ENCODE assay signal across 26 cellular contexts in the genomic region with DNA sequence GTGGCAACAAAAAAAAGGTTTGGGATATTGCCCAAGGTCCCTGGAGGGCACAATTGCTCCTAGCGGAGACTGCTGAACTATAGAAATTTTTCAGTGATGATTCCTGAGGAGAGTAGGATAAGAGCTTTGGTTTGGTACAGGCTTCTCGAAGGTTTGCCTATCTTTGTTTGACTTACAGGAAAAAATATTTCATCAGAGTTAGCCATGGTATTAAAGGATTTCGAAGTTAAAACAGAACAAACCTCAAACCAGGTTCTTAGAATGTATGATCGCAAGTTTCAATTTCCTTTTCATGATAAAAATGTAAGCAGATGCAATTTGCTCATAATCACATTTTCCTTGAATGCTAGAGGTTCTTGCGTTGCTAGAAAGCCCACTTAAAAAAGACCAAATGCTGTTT. TPM values are rescaled to one million over a fixed set of nuclear protein-coding genes. Genes with fewer than 3 reads are reported as not detected.
DNase-seq lines count a peak whose midpoint lies in the region; ATAC-seq and TF ChIP-seq lines count a peak whose summit lies in the region.
"Had no signal": no experiment of that assay in that cellular context is flagged by ENCODE, and none has a peak within 500 bp of the region (broad histone marks: within the 10 kb centered on the region; RNA-seq: fewer than 3 reads in every experiment).

No MANE protein-coding gene starts in this region.

- H3K27ac ChIP-seq in hepatocyte: no peak overlapping the region
- H3K27ac ChIP-seq: BLaER1 treated with 17β-estradiol and CSF1 and Interleukin-3, amounts not matched to agents 10 nM and 100 nM; RWPE1 had no signal

- no peak for TF ChIP-seq CTCF in hepatocyte (IDR thresholded peaks at IDR 0.05; ENCODE audit: poor library complexity)

- H3K4me1 ChIP-seq in hepatocyte (ENCODE audit: insufficient read depth): no peaks in the 10 kb centered on the region
- H3K4me1 ChIP-seq: BLaER1 treated with 17β-estradiol and CSF1 and Interleukin-3, amounts not matched to agents 10 nM and 100 nM had no signal

- H3K27ac Mint-ChIP-seq in activated CD4-positive, alpha-beta memory T cell treated with anti-CD3 and anti-CD28 coated beads, Interleukin-2, amount 10 ng/mL, durations not matched to agents 7 days and 5 days: peak overlapping the region; percentile 10
- H3K27ac Mint-ChIP-seq in activated CD4-positive, alpha-beta memory T cell treated with anti-CD3 and anti-CD28 coated beads for 36 hours: no peak overlapping the region
- peak overlapping the region in 1 of 2 donors; percentile 72 for H3K27ac Mint-ChIP-seq in stimulated activated naive CD8-positive, alpha-beta T cell treated with anti-CD3 and anti-CD28 coated beads, Interleukin-15, amount 100 ng/mL, for 72 hours
- H3K27ac Mint-ChIP-seq: CD4-positive, alpha-beta T cell; GM23338; H9 had no signal

- DNase-seq in activated CD4-positive, alpha-beta memory T cell treated with anti-CD3 and anti-CD28 coated beads, Interleukin-2, amount 10 ng/mL, durations not matched to agents 7 days and 5 days: no peak
- no peak for DNase-seq in activated CD4-positive, alpha-beta memory T cell treated with anti-CD3 and anti-CD28 coated beads for 36 hours
- DNase-seq in stimulated activated naive CD8-positive, alpha-beta T cell treated with anti-CD3 and anti-CD28 coated beads, Interleukin-15, amount 100 ng/mL, for 72 hours: no peak
- no peak for DNase-seq in stimulated activated naive CD8-positive, alpha-beta T cell treated with anti-CD3 and anti-CD28 coated beads, Interleukin-15, Interleukin-2, amounts not matched to agents 100 U/mL and 50 U/mL, for 24 hours
- no peak for DNase-seq in hepatocyte (ENCODE audit: low spot score)
- DNase-seq in NCI-H1694 (lab: John Stamatoyannopoulos, UW): no peak
- no peak for DNase-seq in DMS153 treated with DMSO at 0.1 percent for 48 hours (lab: John Stamatoyannopoulos, UW; ENCODE audit: unreplicated experiment)
- DNase-seq: 8988T; CD4-positive, alpha-beta T cell; DMS53; H9; KBM-7; NCI-H1105 treated with DMSO at 0.1 percent for 48 hours; NCI-H2029 treated with DMSO at 0.1 percent for 48 hours; NCI-H69; SHP77 treated with DMSO at 0.1 percent for 48 hours had no signal

- no peaks in the 10 kb centered on the region for H3K36me3 Mint-ChIP-seq in activated CD4-positive, alpha-beta memory T cell treated with anti-CD3 and anti-CD28 coated beads, Interleukin-2, amount 10 ng/mL, durations not matched to agents 7 days and 5 days (ENCODE audit: low read depth)
- H3K36me3 Mint-ChIP-seq in activated CD4-positive, alpha-beta memory T cell treated with anti-CD3 and anti-CD28 coated beads for 36 hours: no peaks in the 10 kb centered on the region

- CTCF ChIA-PET in activated CD4-positive, alpha-beta memory T cell treated with anti-CD3 and anti-CD28 coated beads, Interleukin-2, amount 10 ng/mL, durations not matched to agents 7 days and 5 days (lab: Charles Lee): interaction anchor here (1.2 kb wide), 1 partner anchor 458 kb away, joined by 3 read pairs; the partner anchor contains the start of gene GEMIN8
- CTCF ChIA-PET in activated CD4-positive, alpha-beta memory T cell treated with anti-CD3 and anti-CD28 coated beads for 36 hours (lab: Charles Lee): no interaction called here

- H3K4me2 ChIP-seq in hepatocyte: peak overlapping the region; percentile 37
- H3K4me2 ChIP-seq: BLaER1 treated with 17β-estradiol and CSF1 and Interleukin-3, amounts not matched to agents 10 nM and 100 nM had no signal

- intact Hi-C loops in activated CD4-positive, alpha-beta memory T cell treated with anti-CD3 and anti-CD28 coated beads for 36 hours (cut with micrococcal nuclease): loop anchor here (2.0 kb wide), 1 partner anchor 20 kb away; no protein-coding TSS in a partner anchor

- H3K79me2 ChIP-seq in hepatocyte: no peaks in the 10 kb centered on the region

- H3K4me1 Mint-ChIP-seq in activated CD4-positive, alpha-beta memory T cell treated with anti-CD3 and anti-CD28 coated beads, Interleukin-2, amount 10 ng/mL, durations not matched to agents 7 days and 5 days: peaks cover 38% of the 10 kb centered on the region
- H3K4me1 Mint-ChIP-seq in activated CD4-positive, alpha-beta memory T cell treated with anti-CD3 and anti-CD28 coated beads for 36 hours (ENCODE audit: low read depth): peaks cover 20% of the 10 kb centered on the region
- peaks cover 23% of the 10 kb centered on the region for H3K4me1 Mint-ChIP-seq in stimulated activated naive CD8-positive, alpha-beta T cell treated with anti-CD3 and anti-CD28 coated beads, Interleukin-15, amount 100 ng/mL, for 72 hours
- H3K4me1 Mint-ChIP-seq: GM23338 had no signal

- H3K9me3 ChIP-seq in hepatocyte (ENCODE audit: low read depth): no peaks in the 10 kb centered on the region

- peaks cover 19% of the 10 kb centered on the region for H3K27me3 ChIP-seq in hepatocyte

- no peak overlapping the region for H3K4me3 Mint-ChIP-seq in activated CD4-positive, alpha-beta memory T cell treated with anti-CD3 and anti-CD28 coated beads, Interleukin-2, amount 10 ng/mL, durations not matched to agents 7 days and 5 days
- H3K4me3 Mint-ChIP-seq in activated CD4-positive, alpha-beta memory T cell treated with anti-CD3 and anti-CD28 coated beads for 36 hours: no peak overlapping the region
- H3K4me3 Mint-ChIP-seq in stimulated activated naive CD8-positive, alpha-beta T cell treated with anti-CD3 and anti-CD28 coated beads, Interleukin-15, amount 100 ng/mL, for 72 hours: peak overlapping the region in 1 of 2 donors; percentile 32

- H2AFZ ChIP-seq in hepatocyte: no peak overlapping the region
- H2AFZ ChIP-seq: GM23338 had no signal

- no peaks in the 10 kb centered on the region for H3K9me3 Mint-ChIP-seq in activated CD4-positive, alpha-beta memory T cell treated with anti-CD3 and anti-CD28 coated beads, Interleukin-2, amount 10 ng/mL, durations not matched to agents 7 days and 5 days
- no peaks in the 10 kb centered on the region for H3K9me3 Mint-ChIP-seq in activated CD4-positive, alpha-beta memory T cell treated with anti-CD3 and anti-CD28 coated beads for 36 hours
- no peaks in the 10 kb centered on the region for H3K9me3 Mint-ChIP-seq in stimulated activated naive CD8-positive, alpha-beta T cell treated with anti-CD3 and anti-CD28 coated beads, Interleukin-15, amount 100 ng/mL, for 72 hours
- H3K9me3 Mint-ChIP-seq: CD4-positive, alpha-beta T cell; GM23338 had no signal

- 63% methylated on average over 5 of the region's 5 CpGs for WGBS in hepatocyte (ENCODE audit: low lambda C conversion rate, missing lambda C conversion rate)

- H3K9me2 ChIP-seq in hepatocyte (replicated peaks; ENCODE audit: insufficient read depth): no peaks in the 10 kb centered on the region

- H4K20me1 ChIP-seq in hepatocyte (ENCODE audit: insufficient read depth, poor library complexity, severe bottlenecking): no peaks in the 10 kb centered on the region

- POLR2A ChIA-PET in activated CD4-positive, alpha-beta memory T cell treated with anti-CD3 and anti-CD28 coated beads, Interleukin-2, amount 10 ng/mL, durations not matched to agents 7 days and 5 days (lab: Charles Lee): no interaction called here
- POLR2A ChIA-PET in activated CD4-positive, alpha-beta memory T cell treated with anti-CD3 and anti-CD28 coated beads for 36 hours (lab: Charles Lee): no interaction called here

- peaks cover 23% of the 10 kb centered on the region for H3K27me3 Mint-ChIP-seq in activated CD4-positive, alpha-beta memory T cell treated with anti-CD3 and anti-CD28 coated beads, Interleukin-2, amount 10 ng/mL, durations not matched to agents 7 days and 5 days
- peaks cover 22% of the 10 kb centered on the region for H3K27me3 Mint-ChIP-seq in activated CD4-positive, alpha-beta memory T cell treated with anti-CD3 and anti-CD28 coated beads for 36 hours
- peaks cover 24% of the 10 kb centered on the region for H3K27me3 Mint-ChIP-seq in stimulated activated naive CD8-positive, alpha-beta T cell treated with anti-CD3 and anti-CD28 coated beads, Interleukin-15, amount 100 ng/mL, for 72 hours

- H3K36me3 ChIP-seq in hepatocyte (replicated peaks; ENCODE audit: insufficient read depth, low read depth): no peaks in the 10 kb centered on the region
- H3K36me3 ChIP-seq: BLaER1 treated with 17β-estradiol and CSF1 and Interleukin-3, amounts not matched to agents 10 nM and 100 nM had no signal

- no peak overlapping the region for H3K4me3 ChIP-seq in hepatocyte
- H3K4me3 ChIP-seq: BLaER1 treated with 17β-estradiol and CSF1 and Interleukin-3, amounts not matched to agents 10 nM and 100 nM; GM23338 had no signal

- ATAC-seq in stimulated activated naive CD8-positive, alpha-beta T cell treated with anti-CD3 and anti-CD28 coated beads, Interleukin-15, amount 100 ng/mL, for 72 hours: peak; percentile 13
- ATAC-seq in stimulated activated naive CD8-positive, alpha-beta T cell treated with anti-CD3 and anti-CD28 coated beads, Interleukin-15, Interleukin-2, amounts not matched to agents 100 U/mL and 50 U/mL, for 24 hours: no peak
- ATAC-seq: Panc1 had no signal

RNA-seq across cellular contexts. Expression of gene EGFL6, which starts 1.7 kb away (rescaled TPM):
- total RNA-seq in activated CD4-positive, alpha-beta memory T cell treated with anti-CD3 and anti-CD28 coated beads, Interleukin-2, amount 10 ng/mL, durations not matched to agents 7 days and 5 days: 1 to 10 TPM; 3.3 to 3.8 TPM
- under 1 TPM; 0.58 to 0.64 TPM for total RNA-seq in activated CD4-positive, alpha-beta memory T cell treated with anti-CD3 and anti-CD28 coated beads for 36 hours
- total RNA-seq in hepatocyte: 115 and 116 TPM in 2 replicates
- 131 and 144 TPM in 2 replicates for polyA plus RNA-seq in hepatocyte
- total RNA-seq: CD4-positive, alpha-beta T cell; HT1080; LHCN-M2; MCF 10A; NCI-H460; OCI-LY7 had no signal
- polyA plus RNA-seq: AG04450 had no signal

Comparison
In these comparisons a context has a peak if more than half of its experiments do, and no peak if none do; other contexts are left out.
1. RNA of gene EGFL6, which starts 1.7 kb away (total RNA-seq): 115 to 116 TPM in hepatocyte; 3.3 to 3.8 TPM in activated CD4-positive, alpha-beta memory T cell treated with anti-CD3 and anti-CD28 coated beads, Interleukin-2, amount 10 ng/mL, durations not matched to agents 7 days and 5 days and 0.58 to 0.64 TPM in activated CD4-positive, alpha-beta memory T cell treated with anti-CD3 and anti-CD28 coated beads for 36 hours; every median in the first group is over 10 times any median in the second.